1 cellular context compared by ENCODE assay signal in the genomic region with DNA sequence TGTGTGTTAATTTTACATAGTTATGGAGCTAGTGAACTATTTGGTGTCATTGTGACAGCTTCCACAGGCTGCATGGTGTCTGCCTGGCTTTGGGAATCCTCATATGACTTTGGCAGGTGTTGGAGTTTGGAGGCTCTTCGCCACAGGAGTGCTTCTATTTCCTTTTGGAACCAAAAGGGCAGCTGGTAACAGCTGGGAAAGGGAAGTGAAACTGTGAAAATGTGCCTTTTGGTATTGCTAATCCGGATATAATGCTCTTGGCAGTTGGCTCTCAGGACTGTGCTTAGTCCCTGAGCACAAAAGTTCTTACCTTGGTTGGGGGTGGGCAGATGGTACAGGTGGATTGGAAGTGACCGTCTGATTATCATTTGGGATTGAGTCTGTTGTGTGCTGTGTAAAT.
TF ChIP-seq lines count a peak whose summit lies in the region.

No MANE protein-coding gene starts in this region.

TF ChIP-seq in GM23338, 12 proteins besides CTCF, POLR2A, EP300 and RAD21:
- TF ChIP-seq ZNF462 (CRISPR knock-in tag; IDR thresholded peaks at IDR 0.05), result no peak
- TF ChIP-seq EZH2 (IDR thresholded peaks at IDR 0.05; ENCODE audit: low read depth, unreplicated experiment), result no peak
- TF ChIP-seq ZNF331 (CRISPR knock-in tag; IDR thresholded peaks at IDR 0.05; ENCODE audit: low read depth), result no peak
- TF ChIP-seq STAT1 (IDR thresholded peaks at IDR 0.05; ENCODE audit: unreplicated experiment), result no peak
- TF ChIP-seq, protein P1, sequence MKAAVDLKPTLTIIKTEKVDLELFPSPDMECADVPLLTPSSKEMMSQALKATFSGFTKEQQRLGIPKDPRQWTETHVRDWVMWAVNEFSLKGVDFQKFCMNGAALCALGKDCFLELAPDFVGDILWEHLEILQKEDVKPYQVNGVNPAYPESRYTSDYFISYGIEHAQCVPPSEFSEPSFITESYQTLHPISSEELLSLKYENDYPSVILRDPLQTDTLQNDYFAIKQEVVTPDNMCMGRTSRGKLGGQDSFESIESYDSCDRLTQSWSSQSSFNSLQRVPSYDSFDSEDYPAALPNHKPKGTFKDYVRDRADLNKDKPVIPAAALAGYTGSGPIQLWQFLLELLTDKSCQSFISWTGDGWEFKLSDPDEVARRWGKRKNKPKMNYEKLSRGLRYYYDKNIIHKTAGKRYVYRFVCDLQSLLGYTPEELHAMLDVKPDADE (IDR thresholded peaks at IDR 0.05), result no peak
- TF ChIP-seq EZH2phosphoT487 (IDR thresholded peaks at IDR 0.05; ENCODE audit: unreplicated experiment), result no peak
- TF ChIP-seq JUNB (IDR thresholded peaks at IDR 0.05; ENCODE audit: unreplicated experiment), result no peak
- TF ChIP-seq, protein P2, sequence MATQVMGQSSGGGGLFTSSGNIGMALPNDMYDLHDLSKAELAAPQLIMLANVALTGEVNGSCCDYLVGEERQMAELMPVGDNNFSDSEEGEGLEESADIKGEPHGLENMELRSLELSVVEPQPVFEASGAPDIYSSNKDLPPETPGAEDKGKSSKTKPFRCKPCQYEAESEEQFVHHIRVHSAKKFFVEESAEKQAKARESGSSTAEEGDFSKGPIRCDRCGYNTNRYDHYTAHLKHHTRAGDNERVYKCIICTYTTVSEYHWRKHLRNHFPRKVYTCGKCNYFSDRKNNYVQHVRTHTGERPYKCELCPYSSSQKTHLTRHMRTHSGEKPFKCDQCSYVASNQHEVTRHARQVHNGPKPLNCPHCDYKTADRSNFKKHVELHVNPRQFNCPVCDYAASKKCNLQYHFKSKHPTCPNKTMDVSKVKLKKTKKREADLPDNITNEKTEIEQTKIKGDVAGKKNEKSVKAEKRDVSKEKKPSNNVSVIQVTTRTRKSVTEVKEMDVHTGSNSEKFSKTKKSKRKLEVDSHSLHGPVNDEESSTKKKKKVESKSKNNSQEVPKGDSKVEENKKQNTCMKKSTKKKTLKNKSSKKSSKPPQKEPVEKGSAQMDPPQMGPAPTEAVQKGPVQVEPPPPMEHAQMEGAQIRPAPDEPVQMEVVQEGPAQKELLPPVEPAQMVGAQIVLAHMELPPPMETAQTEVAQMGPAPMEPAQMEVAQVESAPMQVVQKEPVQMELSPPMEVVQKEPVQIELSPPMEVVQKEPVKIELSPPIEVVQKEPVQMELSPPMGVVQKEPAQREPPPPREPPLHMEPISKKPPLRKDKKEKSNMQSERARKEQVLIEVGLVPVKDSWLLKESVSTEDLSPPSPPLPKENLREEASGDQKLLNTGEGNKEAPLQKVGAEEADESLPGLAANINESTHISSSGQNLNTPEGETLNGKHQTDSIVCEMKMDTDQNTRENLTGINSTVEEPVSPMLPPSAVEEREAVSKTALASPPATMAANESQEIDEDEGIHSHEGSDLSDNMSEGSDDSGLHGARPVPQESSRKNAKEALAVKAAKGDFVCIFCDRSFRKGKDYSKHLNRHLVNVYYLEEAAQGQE (IDR thresholded peaks at IDR 0.05; ENCODE audit: unreplicated experiment), result no peak
- no peak for TF ChIP-seq CREB1 (CRISPR knock-in tag; IDR thresholded peaks at IDR 0.05; ENCODE audit: low read depth)
- no peak for TF ChIP-seq NANOG (IDR thresholded peaks at IDR 0.05; ENCODE audit: borderline replicate concordance)
- no peak for TF ChIP-seq ZNF114 (CRISPR knock-in tag; IDR thresholded peaks at IDR 0.05)
- TF ChIP-seq POLR2AphosphoS5 (IDR thresholded peaks at IDR 0.05; ENCODE audit: low read depth), result no peak
TF ChIP-seq in GM23338: peak in this region for 0.
